ENCODE assay signal across 11 cellular contexts in genomic region chr16:69476920-69477418, GRCh38. TPM values are rescaled to one million over a fixed set of nuclear protein-coding genes. Genes with fewer than 3 reads are reported as not detected.
A peak's percentile ranks its signal among the peaks of the same experiment; 100 is the strongest.
DNase-seq lines count a peak whose midpoint lies in the region; ATAC-seq, FAIRE-seq and TF ChIP-seq lines count a peak whose summit lies in the region.
"Had no signal": no experiment of that assay in that cellular context is flagged by ENCODE, and none has a peak within 500 bp of the region (broad histone marks: within the 10 kb centered on the region; RNA-seq: fewer than 3 reads in every experiment).

No MANE protein-coding gene starts in this region.

- intact Hi-C loops in spleen (cut with DNase I; ENCODE audit: low total_unique reads), result no loop called here

- H3K27ac ChIP-seq in spleen, result no peak overlapping the region

- no peak for TF ChIP-seq CTCF in spleen (IDR thresholded peaks at IDR 0.05 in 8 of 11, conservative IDR thresholded peaks at IDR 0.05 in 3 of 11)

- WGBS in spleen, 5 donors, result 15 to 36% (median 22%) methylated on average over 1 of the region's 1 CpG

- no peaks in the 10 kb centered on the region for H3K36me3 ChIP-seq in spleen

- H3K4me1 ChIP-seq in spleen, result peaks cover 0 to 13% (median 5%) of the 10 kb centered on the region in 6 donors

- peak; percentile 44 to 59 for DNase-seq in SHP77 (lab: John Stamatoyannopoulos, UW)
- no peak for DNase-seq in SHP77 treated with DMSO at 0.1 percent for 48 hours (lab: John Stamatoyannopoulos, UW)
- DNase-seq in SK-MEL-5 (ENCODE audit: low read depth, low spot score), result peak; percentile 25
- DNase-seq in fibroblast of the conjunctiva (ENCODE audit: low read depth), result peak; percentile 36
- DNase-seq in urothelium cell line (ENCODE audit: low spot score), result peak; percentile 72
- no peak for DNase-seq in OCI-M2 (lab: John Stamatoyannopoulos, UW; ENCODE audit: unreplicated experiment)
- no peak for DNase-seq in spleen
- DNase-seq: activated CD4-positive, alpha-beta T cell treated with anti-CD3 and anti-CD28 coated beads for 48 hours; caudate nucleus; NCI-H2171 had no signal

- FAIRE-seq in urothelium cell line (lab: Jason Lieb, UNC), result no peak

- H3K4me3 ChIP-seq in spleen, result no peak overlapping the region

- H3K27me3 ChIP-seq in spleen (replicated peaks in 1 of 7), result no peaks in the 10 kb centered on the region

- ATAC-seq in activated CD4-positive, CD25-positive, alpha-beta regulatory T cell treated with anti-CD3 and anti-CD28 coated beads, Interleukin-2, amount 50 U/mL, for 24 hours, result no peak

- no peak for TF ChIP-seq POLR2A in spleen (IDR thresholded peaks at IDR 0.05)

- in situ Hi-C loops in SK-MEL-5 (cut with HindIII; ENCODE audit: low pct_unique_long_range_greater_than_20kb, low sequenced_read_pairs), result no loop called here

- H3K9me3 ChIP-seq in spleen, result no peaks in the 10 kb centered on the region

RNA-seq across cellular contexts. Expression of gene CYB5B, which starts 52.5 kb away (rescaled TPM):
- 102 and 123 TPM in 2 replicates for total RNA-seq in SK-MEL-5 (2014; rRNA removed; shearing (Covaris generic))
- 72.4 and 106 TPM in 2 replicates for polyA plus RNA-seq in SK-MEL-5 (2015; cell fraction: cytosol; rRNA removed)
- 43.8 and 47.0 TPM in 2 replicates for polyA plus RNA-seq in SK-MEL-5 (2015; cell fraction: nucleus; rRNA removed)
- 10 to 100 TPM; 45.2 to 80.5 (median 71.3) TPM for total RNA-seq in spleen
- polyA plus RNA-seq in spleen, result 10 to 100 TPM; 36.8 to 61.8 (median 53.3) TPM

Comparison
In these comparisons a context has a peak if more than half of its experiments do, and no peak if none do; other contexts are left out.
1. DNase-seq: peak in SHP77 (2 of 2), SK-MEL-5 (single experiment), fibroblast of the conjunctiva (single experiment) and urothelium cell line (single experiment); none in SHP77 treated with DMSO at 0.1 percent for 48 hours (single experiment), OCI-M2 (single experiment) and spleen (single experiment).